In the genomic region with DNA sequence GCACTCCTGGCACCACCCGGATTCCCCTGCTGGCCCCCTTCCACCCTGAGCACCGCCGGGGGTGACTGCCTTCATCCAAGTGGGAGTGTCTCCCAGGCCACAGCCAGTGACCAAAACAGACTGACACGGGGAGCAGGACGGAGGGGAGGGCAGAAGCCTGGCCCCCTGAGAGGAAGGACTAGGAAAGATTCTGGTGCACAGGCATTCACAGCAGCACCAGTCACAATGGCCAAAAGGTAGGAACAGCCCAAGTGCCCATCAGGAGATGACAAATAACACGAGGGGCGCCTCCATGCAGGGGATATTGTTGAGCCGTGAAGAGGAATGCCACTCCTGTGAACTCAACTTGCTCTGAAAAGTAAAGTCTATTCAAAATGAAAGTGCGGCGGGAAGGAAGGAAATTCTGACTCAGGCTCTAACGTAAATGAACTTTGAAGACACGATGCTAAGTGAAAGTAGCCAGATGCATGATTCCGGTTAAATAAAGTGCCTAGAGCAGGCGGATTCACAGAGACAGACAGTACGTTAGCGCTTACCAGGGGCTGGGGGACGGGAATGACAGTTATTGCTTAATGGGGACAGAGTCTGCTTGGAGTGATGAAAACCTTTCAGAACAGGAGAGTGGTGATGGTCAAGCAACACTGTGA, we compare ENCODE assay signal across 8 cellular contexts.
DNase-seq lines count a peak whose midpoint lies in the region; ATAC-seq and TF ChIP-seq lines count a peak whose summit lies in the region.

No MANE protein-coding gene starts in this region.

- no peak for TF ChIP-seq CTCF in CD8-positive, alpha-beta T cell (IDR thresholded peaks at IDR 0.05)
- TF ChIP-seq CTCF in heart left ventricle (IDR thresholded peaks at IDR 0.05): no peak

- peak overlapping the region; percentile 81 for H3K27ac Mint-ChIP-seq in CD8-positive, alpha-beta T cell
- peak overlapping the region; percentile 93 for H3K27ac Mint-ChIP-seq in activated T-helper 1 cell treated with anti-CD3 and anti-CD28 coated beads, Interleukin-12 subunit alpha, Interleukin-12 subunit beta, Interleukin-2, Interleukin-4 antibody, amounts not matched to agents 30 ng/mL and 10 ng/mL and 1 ng/mL, durations not matched to agents 14 hours and 24 hours and 36 hours

- peak overlapping the region; percentile 76 for H3K4me3 Mint-ChIP-seq in CD8-positive, alpha-beta T cell
- peak overlapping the region; percentile 62 for H3K4me3 Mint-ChIP-seq in activated T-helper 1 cell treated with anti-CD3 and anti-CD28 coated beads, Interleukin-12 subunit alpha, Interleukin-12 subunit beta, Interleukin-2, Interleukin-4 antibody, amounts not matched to agents 30 ng/mL and 10 ng/mL and 1 ng/mL, durations not matched to agents 14 hours and 24 hours and 36 hours

- H3K27me3 ChIP-seq in CD8-positive, alpha-beta T cell (ENCODE audit: insufficient read depth, low read length): no peaks in the 10 kb centered on the region
- no peaks in the 10 kb centered on the region for H3K27me3 ChIP-seq in heart left ventricle

- H3K27me3 Mint-ChIP-seq in CD8-positive, alpha-beta T cell (ENCODE audit: low read depth): no peaks in the 10 kb centered on the region
- H3K27me3 Mint-ChIP-seq in activated T-helper 1 cell treated with anti-CD3 and anti-CD28 coated beads, Interleukin-12 subunit alpha, Interleukin-12 subunit beta, Interleukin-2, Interleukin-4 antibody, amounts not matched to agents 30 ng/mL and 10 ng/mL and 1 ng/mL, durations not matched to agents 14 hours and 24 hours and 36 hours (ENCODE audit: insufficient read depth): peaks cover 33% of the 10 kb centered on the region

- H3K36me3 ChIP-seq in CD8-positive, alpha-beta T cell (ENCODE audit: insufficient read depth, low read length): no peaks in the 10 kb centered on the region
- no peaks in the 10 kb centered on the region for H3K36me3 ChIP-seq in heart left ventricle

- H3K4me1 ChIP-seq in CD8-positive, alpha-beta T cell (ENCODE audit: insufficient read depth, low read length): peaks cover 16% of the 10 kb centered on the region
- peaks cover 0 to 48% (median 8%) of the 10 kb centered on the region in 12 donors for H3K4me1 ChIP-seq in heart left ventricle

- H3K4me3 ChIP-seq in CD8-positive, alpha-beta T cell (ENCODE audit: low read depth, low read length): peak overlapping the region; percentile 40
- H3K4me3 ChIP-seq in heart left ventricle: peak overlapping the region in 10 of 12 donors; percentile 7 to 47 (median 31)

- H3K9me3 Mint-ChIP-seq in CD8-positive, alpha-beta T cell: no peaks in the 10 kb centered on the region
- no peaks in the 10 kb centered on the region for H3K9me3 Mint-ChIP-seq in activated T-helper 1 cell treated with anti-CD3 and anti-CD28 coated beads, Interleukin-12 subunit alpha, Interleukin-12 subunit beta, Interleukin-2, Interleukin-4 antibody, amounts not matched to agents 30 ng/mL and 10 ng/mL and 1 ng/mL, durations not matched to agents 14 hours and 24 hours and 36 hours

- no peak overlapping the region for H3K27ac ChIP-seq in CD8-positive, alpha-beta T cell (ENCODE audit: low read depth, low read length)
- H3K27ac ChIP-seq in heart left ventricle: peak overlapping the region; percentile 81 to 97 (median 88)

- WGBS in heart left ventricle, 4 donors: 37 to 50% (median 45%) methylated on average over 17 of the region's 17 CpGs

- TF ChIP-seq POLR2A in heart left ventricle (IDR thresholded peaks at IDR 0.05): no peak

- DNase-seq in CD8-positive, alpha-beta T cell: peak in 6 of 7 experiments; percentile 32 to 63 (median 42)
- DNase-seq in NAMALWA (ENCODE audit: low spot score) (peak; percentile 30), heart left ventricle (peak in 4 of 5 donors; percentile 45 to 53 (median 48)), DMS153 (lab: John Stamatoyannopoulos, UW) (no peak), NCI-H2029 (lab: John Stamatoyannopoulos, UW) (no peak)
- peak; percentile 60 for DNase-seq in activated T-helper 1 cell treated with anti-CD3 and anti-CD28 coated beads, Interleukin-12 subunit alpha, Interleukin-12 subunit beta, Interleukin-2, Interleukin-4 antibody, amounts not matched to agents 30 ng/mL and 10 ng/mL and 1 ng/mL, durations not matched to agents 14 hours and 24 hours and 36 hours (ENCODE audit: low spot score)
- DNase-seq in stimulated activated CD4-positive, alpha-beta T cell treated with anti-CD3 and anti-CD28 coated beads, Interleukin-12 subunit alpha, Interleukin-12 subunit beta, amount 100 ng/mL, for 48 hours (ENCODE audit: low read depth in 2 of 3, low spot score in 1 of 3): peak; percentile 51 to 76 (median 65)

- intact Hi-C loops in CD8-positive, alpha-beta T cell (cut with DNase I, micrococcal nuclease): loop anchor here in 1 of 2 experiments (2.0 to 5.0 kb wide), 2 partner anchors 105 to 246 kb away; no protein-coding TSS in a partner anchor
- intact Hi-C loops in activated T-helper 1 cell treated with anti-CD3 and anti-CD28 coated beads, Interleukin-12 subunit alpha, Interleukin-12 subunit beta, Interleukin-2, Interleukin-4 antibody, amounts not matched to agents 30 ng/mL and 10 ng/mL and 1 ng/mL, durations not matched to agents 14 hours and 24 hours and 36 hours (cut with micrococcal nuclease): loop anchor here (1.0 to 5.0 kb wide), 8 partner anchors 23 to 246 kb away; no protein-coding TSS in a partner anchor
- intact Hi-C loops in heart left ventricle (cut with DNase I): loop anchor here in 1 of 10 donors (1.0 kb wide), 1 partner anchor 86 kb away; no protein-coding TSS in a partner anchor

- POLR2A ChIA-PET in CD8-positive, alpha-beta T cell (lab: Charles Lee): no interaction called here

- peaks cover 17% of the 10 kb centered on the region for H3K4me1 Mint-ChIP-seq in CD8-positive, alpha-beta T cell (ENCODE audit: low read depth)
- peaks cover 24% of the 10 kb centered on the region for H3K4me1 Mint-ChIP-seq in activated T-helper 1 cell treated with anti-CD3 and anti-CD28 coated beads, Interleukin-12 subunit alpha, Interleukin-12 subunit beta, Interleukin-2, Interleukin-4 antibody, amounts not matched to agents 30 ng/mL and 10 ng/mL and 1 ng/mL, durations not matched to agents 14 hours and 24 hours and 36 hours (ENCODE audit: low read depth)

- no peaks in the 10 kb centered on the region for H3K36me3 Mint-ChIP-seq in CD8-positive, alpha-beta T cell
- peaks cover 1% of the 10 kb centered on the region for H3K36me3 Mint-ChIP-seq in activated T-helper 1 cell treated with anti-CD3 and anti-CD28 coated beads, Interleukin-12 subunit alpha, Interleukin-12 subunit beta, Interleukin-2, Interleukin-4 antibody, amounts not matched to agents 30 ng/mL and 10 ng/mL and 1 ng/mL, durations not matched to agents 14 hours and 24 hours and 36 hours (ENCODE audit: low read depth)

- ATAC-seq in CD8-positive, alpha-beta T cell: peak; percentile 90
- peak; percentile 82 for ATAC-seq in GM21619 (IDR thresholded peaks at IDR 0.05; ENCODE audit: unreplicated experiment)
- ATAC-seq in heart left ventricle: peak; percentile 57 to 80 (median 68)

- H3K9me3 ChIP-seq in CD8-positive, alpha-beta T cell (ENCODE audit: low read length): no peaks in the 10 kb centered on the region
- H3K9me3 ChIP-seq in heart left ventricle: no peaks in the 10 kb centered on the region

- CTCF ChIA-PET in CD8-positive, alpha-beta T cell (lab: Charles Lee): no interaction called here

Comparison
In these comparisons a context has a peak if more than half of its experiments do, and no peak if none do; other contexts are left out.
1. DNase-seq: peak in CD8-positive, alpha-beta T cell (6 of 7), NAMALWA (single experiment), activated T-helper 1 cell treated with anti-CD3 and anti-CD28 coated beads, Interleukin-12 subunit alpha, Interleukin-12 subunit beta, Interleukin-2, Interleukin-4 antibody, amounts not matched to agents 30 ng/mL and 10 ng/mL and 1 ng/mL, durations not matched to agents 14 hours and 24 hours and 36 hours (single experiment), heart left ventricle (4 of 5) and stimulated activated CD4-positive, alpha-beta T cell treated with anti-CD3 and anti-CD28 coated beads, Interleukin-12 subunit alpha, Interleukin-12 subunit beta, amount 100 ng/mL, for 48 hours (3 of 3); none in DMS153 (single experiment) and NCI-H2029 (single experiment).
2. Peak in every context shown above with its lines, with median percentiles within 50 percentile points of each other: ATAC-seq.